ENCODE assay signal across 8 cellular contexts in genomic region chr16:90168349-90169126, GRCh38.
DNase-seq lines count a peak whose midpoint lies in the region; ATAC-seq and TF ChIP-seq lines count a peak whose summit lies in the region.
"Not testable (repeated sequence)": the region's sequence is repeated elsewhere in the genome, so short reads cannot be mapped to it uniquely, and the experiment has no call there.

No MANE protein-coding gene starts in this region.

- H3K27me3 Mint-ChIP-seq in activated CD8-positive, alpha-beta T cell treated with anti-CD3 and anti-CD28 coated beads, Interleukin-2, amount 10 ng/mL, durations not matched to agents 7 days and 5 days (ENCODE audit: low read depth): not testable (repeated sequence)

- H3K4me3 Mint-ChIP-seq in activated CD8-positive, alpha-beta T cell treated with anti-CD3 and anti-CD28 coated beads, Interleukin-2, amount 10 ng/mL, durations not matched to agents 7 days and 5 days: not testable (repeated sequence)

- H3K36me3 ChIP-seq in BE2C, MG63, right lobe of liver: not testable (repeated sequence)

- intact Hi-C loops in right lobe of liver (cut with DNase I); posterior vena cava (cut with DNase I): not testable (repeated sequence)

- not testable (repeated sequence) for H3K4me1 Mint-ChIP-seq in activated CD8-positive, alpha-beta T cell treated with anti-CD3 and anti-CD28 coated beads, Interleukin-2, amount 10 ng/mL, durations not matched to agents 7 days and 5 days (ENCODE audit: low read depth)

- H3K9me3 ChIP-seq in BE2C, MG63, right lobe of liver: not testable (repeated sequence)

- not testable (repeated sequence) for H3K27ac ChIP-seq in right lobe of liver

- not testable (repeated sequence) for H3K4me3 ChIP-seq in BE2C (ENCODE audit: low read depth, low read length); MG63; epithelial cell of esophagus (ENCODE audit: low read length); right lobe of liver

- H3K36me3 Mint-ChIP-seq in activated CD8-positive, alpha-beta T cell treated with anti-CD3 and anti-CD28 coated beads, Interleukin-2, amount 10 ng/mL, durations not matched to agents 7 days and 5 days (ENCODE audit: low read depth): not testable (repeated sequence)

- H3K4me1 ChIP-seq in BE2C, right lobe of liver: not testable (repeated sequence)

- not testable (repeated sequence) for TF ChIP-seq POLR2A in right lobe of liver (IDR thresholded peaks at IDR 0.05)

- DNase-seq in BE2C: peak; percentile 9
- peak; percentile 0 for DNase-seq in ELF-1 (ENCODE audit: low read depth, low spot score)
- peak; percentile 5 for DNase-seq in MG63
- DNase-seq in activated CD8-positive, alpha-beta T cell treated with anti-CD3 and anti-CD28 coated beads, Interleukin-2, amount 10 ng/mL, durations not matched to agents 7 days and 5 days: peak; percentile 21
- peak; percentile 8 for DNase-seq in epithelial cell of esophagus (ENCODE audit: low read depth)
- DNase-seq in islet precursor cell: peak; percentile 1
- DNase-seq in right lobe of liver: peak; percentile 68 to 89 (median 79)
- peak; percentile 48 for DNase-seq in posterior vena cava (ENCODE audit: low spot score)

- POLR2A ChIA-PET in activated CD8-positive, alpha-beta T cell treated with anti-CD3 and anti-CD28 coated beads, Interleukin-2, amount 10 ng/mL, durations not matched to agents 7 days and 5 days (lab: Charles Lee): not testable (repeated sequence)

- H3K27me3 ChIP-seq in BE2C, MG63, right lobe of liver: not testable (repeated sequence)

- H3K27ac Mint-ChIP-seq in activated CD8-positive, alpha-beta T cell treated with anti-CD3 and anti-CD28 coated beads, Interleukin-2, amount 10 ng/mL, durations not matched to agents 7 days and 5 days: not testable (repeated sequence)

- TF ChIP-seq CTCF in BE2C (IDR thresholded peaks at IDR 0.05; ENCODE audit: low read depth, low read length); epithelial cell of esophagus (IDR thresholded peaks at IDR 0.05; ENCODE audit: insufficient read depth, low read depth, low read length, missing control alignments); right lobe of liver (IDR thresholded peaks at IDR 0.05): not testable (repeated sequence)

- ATAC-seq in activated CD8-positive, alpha-beta T cell treated with anti-CD3 and anti-CD28 coated beads, Interleukin-2, amount 10 ng/mL, durations not matched to agents 7 days and 5 days; right lobe of liver: not testable (repeated sequence)

- WGBS in right lobe of liver (ENCODE audit: insufficient coverage, low coverage, low lambda C conversion rate, missing lambda C conversion rate): no CpG with 5 or more reads among the region's 38 CpGs

- not testable (repeated sequence) for H3K9me3 Mint-ChIP-seq in activated CD8-positive, alpha-beta T cell treated with anti-CD3 and anti-CD28 coated beads, Interleukin-2, amount 10 ng/mL, durations not matched to agents 7 days and 5 days (ENCODE audit: insufficient read depth)

- CTCF ChIA-PET in activated CD8-positive, alpha-beta T cell treated with anti-CD3 and anti-CD28 coated beads, Interleukin-2, amount 10 ng/mL, durations not matched to agents 7 days and 5 days (lab: Charles Lee): not testable (repeated sequence)

Comparison
In these comparisons a context has a peak if more than half of its experiments do, and no peak if none do; other contexts are left out.
1. DNase-seq: peak in every context shown above with its lines; median percentile 79 in right lobe of liver; 48 in posterior vena cava; 21 in activated CD8-positive, alpha-beta T cell treated with anti-CD3 and anti-CD28 coated beads, Interleukin-2, amount 10 ng/mL, durations not matched to agents 7 days and 5 days; 9 in BE2C; 8 in epithelial cell of esophagus; 5 in MG63; 1 in islet precursor cell; 0 in ELF-1.